In genomic region chr14:73458219-73458976, GRCh38 we compare ENCODE assay signal across 1 cellular context.
TF ChIP-seq lines count a peak whose summit lies in the region.

TSS of gene NUMB (minus strand) at chr14:73458546. CDS start at chr14:73355751, 102,795 bp downstream.

TF ChIP-seq in K562, 482 proteins besides CTCF, POLR2A, EP300 and RAD21 (continued from another document and continues in another):
- TF ChIP-seq MGA (IDR thresholded peaks at IDR 0.05) (no peak), ATF1 (CRISPR knock-in tag; IDR thresholded peaks at IDR 0.05) (no peak), ATF1 (tag; IDR thresholded peaks at IDR 0.05) (peak; percentile 93), ZNF324 (CRISPR knock-in tag; IDR thresholded peaks at IDR 0.05) (no peak), BACH1 (tag; IDR thresholded peaks at IDR 0.05) (no peak), CREB1 (IDR thresholded peaks at IDR 0.05) (peak; percentile 72), CREB1 (CRISPR knock-in tag; IDR thresholded peaks at IDR 0.05) (peak; percentile 73), ZNF347 (CRISPR knock-in tag; IDR thresholded peaks at IDR 0.05; ENCODE audit: low read depth) (no peak), ID3 (CRISPR knock-in tag; IDR thresholded peaks at IDR 0.05) (no peak), ID3 (tag; IDR thresholded peaks at IDR 0.05) (no peak), PRDM10 (IDR thresholded peaks at IDR 0.05; ENCODE audit: partially characterized antibody) (no peak), PHB (CRISPR knock-in tag; IDR thresholded peaks at IDR 0.05) (no peak), SP1 (CRISPR knock-in tag; IDR thresholded peaks at IDR 0.05) (peak; percentile 73), SNRNP70 (optimal IDR thresholded peaks at IDR 0.05; ENCODE audit: low read depth, low read length) (no peak), ZC3H11A (IDR thresholded peaks at IDR 0.05; ENCODE audit: low read depth, low read length) (no peak), ZSCAN29 (IDR thresholded peaks at IDR 0.05) (no peak), BRD4 (IDR thresholded peaks at IDR 0.05) (no peak), ZNF699 (CRISPR knock-in tag; IDR thresholded peaks at IDR 0.05; ENCODE audit: insufficient replicate concordance) (no peak), E2F6 (IDR thresholded peaks at IDR 0.05; ENCODE audit: borderline replicate concordance in 1 of 2, extremely low read depth in 1 of 2, insufficient read depth in 1 of 2, insufficient read length in 1 of 2, low read depth in 1 of 2, low read length in 1 of 2, poor library complexity in 1 of 2, severe bottlenecking in 1 of 2) (no peak), TEAD2 (tag; IDR thresholded peaks at IDR 0.05) (no peak), TFE3 (CRISPR knock-in tag; IDR thresholded peaks at IDR 0.05) (no peak), MNT (conservative IDR thresholded peaks at IDR 0.05) (peak in 1 of 2 experiments; percentile 47; a peak in 1 of 4 replicates), RFX5 (IDR thresholded peaks at IDR 0.05; ENCODE audit: low read depth, low read length) (no peak), E2F4 (CRISPR knock-in tag; IDR thresholded peaks at IDR 0.05; ENCODE audit: low read depth) (no peak), SRF (CRISPR knock-in tag; IDR thresholded peaks at IDR 0.05) (no peak), RBFOX2 (IDR thresholded peaks at IDR 0.05; ENCODE audit: low read depth, low read length) (peak; percentile 83), MXD1 (CRISPR knock-in tag; IDR thresholded peaks at IDR 0.05; ENCODE audit: borderline replicate concordance, poor library complexity, severe bottlenecking) (no peak), ZNF717 (CRISPR knock-in tag; IDR thresholded peaks at IDR 0.05) (no peak), ZNF41 (CRISPR knock-in tag; conservative IDR thresholded peaks at IDR 0.05) (no peak), NR0B1 (IDR thresholded peaks at IDR 0.05; ENCODE audit: partially characterized antibody) (no peak), SRSF3 (IDR thresholded peaks at IDR 0.05; ENCODE audit: insufficient read depth, low read length) (no peak), ZBTB43 (CRISPR knock-in tag; IDR thresholded peaks at IDR 0.05) (no peak), SMAD4 (CRISPR knock-in tag; conservative IDR thresholded peaks at IDR 0.05) (no peak), HDAC1 (IDR thresholded peaks at IDR 0.05) (no peak), GATA2 (CRISPR knock-in tag; IDR thresholded peaks at IDR 0.05) (no peak)
